25 cellular contexts compared by ENCODE assay signal in the genomic region with DNA sequence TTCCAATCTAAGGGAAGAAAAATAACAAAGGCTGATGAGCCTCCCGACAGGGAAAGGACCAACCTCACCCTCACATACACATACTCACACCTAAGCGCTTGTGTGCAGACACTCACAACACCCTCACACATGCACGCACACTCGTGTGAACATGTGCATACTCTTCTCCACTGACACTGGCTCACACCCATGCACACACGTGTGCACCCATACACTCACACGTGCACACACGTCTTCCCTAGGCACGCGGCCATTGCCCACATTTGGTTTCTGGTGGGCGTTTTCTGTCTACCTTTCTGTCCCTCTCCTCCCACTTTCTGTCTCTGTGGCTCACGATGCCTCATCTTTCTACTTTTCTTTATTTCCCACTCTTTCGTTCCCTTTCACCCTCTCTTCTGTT.
"Had no signal": no experiment of that assay in that cellular context is flagged by ENCODE, and none has a peak within 500 bp of the region (broad histone marks: within the 10 kb centered on the region; RNA-seq: fewer than 3 reads in every experiment).

No MANE protein-coding gene starts in this region.

- H3K9me3 Mint-ChIP-seq: activated CD4-positive, alpha-beta T cell treated with anti-CD3 and anti-CD28 coated beads, Interleukin-2, amount 10 ng/mL, durations not matched to agents 7 days and 5 days; endodermal cell; natural killer cell; T-helper 1 cell treated with Interleukin-12 subunit alpha and Interleukin-12 subunit beta and Interleukin-4 antibody, amounts not matched to agents 30 μg/mL and 1 μg/mL, for 36 hours had no signal

- H3K4me3 ChIP-seq: coronary artery, heart right ventricle, left lung, lower lobe of right lung, psoas muscle, smooth muscle cell, suprapubic skin, tibial nerve had no signal

- H3K4me1 ChIP-seq: foreskin keratinocyte, heart right ventricle, left lung, lower lobe of right lung, psoas muscle, suprapubic skin, tibial nerve had no signal

- H3K4me1 Mint-ChIP-seq: activated CD4-positive, alpha-beta T cell treated with anti-CD3 and anti-CD28 coated beads, Interleukin-2, amount 10 ng/mL, durations not matched to agents 7 days and 5 days; activated CD8-positive, alpha-beta memory T cell treated with anti-CD3 and anti-CD28 coated beads, Interleukin-2, amount 10 ng/mL, durations not matched to agents 7 days and 5 days; natural killer cell had no signal

- H3K36me3 ChIP-seq: heart right ventricle, left lung, lower lobe of right lung, suprapubic skin, tibial nerve had no signal

- H3K27ac ChIP-seq: coronary artery, foreskin keratinocyte, heart right ventricle, left lung, lower lobe of right lung, psoas muscle, suprapubic skin, tibial nerve had no signal

- H3K27me3 Mint-ChIP-seq: activated CD4-positive, alpha-beta T cell treated with anti-CD3 and anti-CD28 coated beads, Interleukin-2, amount 10 ng/mL, durations not matched to agents 7 days and 5 days had no signal

- DNase-seq: activated CD4-positive, alpha-beta T cell treated with anti-CD3 and anti-CD28 coated beads for 1 hour; activated CD4-positive, alpha-beta T cell treated with anti-CD3 and anti-CD28 coated beads, Interleukin-2, amount 10 ng/mL, durations not matched to agents 7 days and 5 days; activated CD8-positive, alpha-beta memory T cell treated with anti-CD3 and anti-CD28 coated beads, Interleukin-2, amount 10 ng/mL, durations not matched to agents 7 days and 5 days; activated CD8-positive, alpha-beta T cell treated with anti-CD3 and anti-CD28 coated beads, Interleukin-2, amount 10 ng/mL, durations not matched to agents 7 days and 5 days; activated effector memory CD4-positive, alpha-beta T cell treated with Interleukin-2 at 50 U/mL for 16 hours; activated naive CD4-positive, alpha-beta T cell treated with Interleukin-2 at 50 U/mL for 16 hours; endodermal cell; foreskin keratinocyte; heart right ventricle; lower lobe of right lung; mesenchymal stem cell; natural killer cell; psoas muscle; stimulated activated CD4-positive, alpha-beta T cell treated with anti-CD3 and anti-CD28 coated beads, Interleukin-15, amount 100 ng/mL, for 24 hours; stimulated activated CD4-positive, alpha-beta T cell treated with anti-CD3 and anti-CD28 coated beads, Interleukin-2, amount 100 ng/mL, for 24 hours; stimulated activated naive CD4-positive, alpha-beta T cell; T-helper 9 cell had no signal

- H3K4me3 Mint-ChIP-seq: activated CD4-positive, alpha-beta T cell treated with anti-CD3 and anti-CD28 coated beads, Interleukin-2, amount 10 ng/mL, durations not matched to agents 7 days and 5 days; activated CD8-positive, alpha-beta memory T cell treated with anti-CD3 and anti-CD28 coated beads, Interleukin-2, amount 10 ng/mL, durations not matched to agents 7 days and 5 days; activated CD8-positive, alpha-beta T cell treated with anti-CD3 and anti-CD28 coated beads, Interleukin-2, amount 10 ng/mL, durations not matched to agents 7 days and 5 days; activated naive CD8-positive, alpha-beta T cell; endodermal cell; natural killer cell; T-helper 1 cell treated with Interleukin-12 subunit alpha and Interleukin-12 subunit beta and Interleukin-4 antibody, amounts not matched to agents 30 μg/mL and 1 μg/mL, for 36 hours had no signal

- H3K9me3 ChIP-seq: heart right ventricle, left lung, lower lobe of right lung, psoas muscle, suprapubic skin, tibial nerve had no signal

- H3K36me3 Mint-ChIP-seq: activated CD8-positive, alpha-beta memory T cell treated with anti-CD3 and anti-CD28 coated beads, Interleukin-2, amount 10 ng/mL, durations not matched to agents 7 days and 5 days; activated naive CD8-positive, alpha-beta T cell; natural killer cell had no signal

- H3K4me2 ChIP-seq: smooth muscle cell had no signal

- H3K27ac Mint-ChIP-seq: activated CD4-positive, alpha-beta T cell treated with anti-CD3 and anti-CD28 coated beads, Interleukin-2, amount 10 ng/mL, durations not matched to agents 7 days and 5 days; activated CD8-positive, alpha-beta memory T cell treated with anti-CD3 and anti-CD28 coated beads, Interleukin-2, amount 10 ng/mL, durations not matched to agents 7 days and 5 days; activated CD8-positive, alpha-beta T cell treated with anti-CD3 and anti-CD28 coated beads, Interleukin-2, amount 10 ng/mL, durations not matched to agents 7 days and 5 days; activated naive CD8-positive, alpha-beta T cell; endodermal cell; natural killer cell; T-helper 1 cell treated with Interleukin-12 subunit alpha and Interleukin-12 subunit beta and Interleukin-4 antibody, amounts not matched to agents 30 μg/mL and 1 μg/mL, for 36 hours had no signal

- ATAC-seq: activated CD8-positive, alpha-beta memory T cell treated with anti-CD3 and anti-CD28 coated beads, Interleukin-2, amount 10 ng/mL, durations not matched to agents 7 days and 5 days; activated CD8-positive, alpha-beta T cell treated with anti-CD3 and anti-CD28 coated beads, Interleukin-2, amount 10 ng/mL, durations not matched to agents 7 days and 5 days; esophagus mucosa; foreskin keratinocyte; heart right ventricle; left lung; lower lobe of right lung; psoas muscle had no signal
